6 cellular contexts compared by ENCODE assay signal in the genomic region with DNA sequence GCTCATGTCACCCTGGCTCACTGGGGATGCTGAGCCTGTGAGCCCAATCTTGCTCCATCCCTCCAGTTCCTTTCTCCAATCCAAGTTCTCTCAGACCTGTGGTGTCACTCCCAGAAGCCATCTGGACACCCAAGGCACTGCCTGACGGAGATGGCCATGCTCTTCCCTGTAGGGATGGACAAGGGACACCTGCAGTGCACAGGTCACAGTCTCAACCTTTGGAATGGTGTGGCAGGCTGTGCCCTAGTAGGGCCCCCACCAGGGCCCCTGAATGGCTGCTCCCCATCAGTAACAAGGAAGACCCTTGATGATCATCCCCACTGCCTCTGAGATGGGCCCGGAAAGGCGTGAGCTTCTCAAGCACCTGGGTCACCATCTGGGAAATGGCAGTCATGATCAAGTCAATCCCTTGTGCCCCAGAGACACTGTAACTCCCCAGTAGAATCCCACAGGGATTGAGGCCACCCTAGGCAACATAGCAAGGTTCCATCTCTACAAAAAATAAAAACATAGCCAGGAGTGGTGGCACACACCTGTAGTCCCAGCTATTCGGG.
"Had no signal": no experiment of that assay in that cellular context is flagged by ENCODE, and none has a peak within 500 bp of the region (broad histone marks: within the 10 kb centered on the region; RNA-seq: fewer than 3 reads in every experiment).

No MANE protein-coding gene starts in this region.

- H3K27me3 Mint-ChIP-seq: IgD-negative memory B cell had no signal

- H3K27ac ChIP-seq: HL-60 had no signal

- H3K4me3 Mint-ChIP-seq: IgD-negative memory B cell had no signal

- H3K4me3 ChIP-seq: K562 had no signal

- H3K36me3 Mint-ChIP-seq: IgD-negative memory B cell had no signal

- H3K27ac Mint-ChIP-seq: IgD-negative memory B cell had no signal

- DNase-seq: IMR-90, KBM-7, KG1 had no signal
